ENCODE assay signal across 24 cellular contexts in genomic region chr12:56247923-56248322, GRCh38. TPM values are rescaled to one million over a fixed set of nuclear protein-coding genes. Genes with fewer than 3 reads are reported as not detected.
DNase-seq lines count a peak whose midpoint lies in the region; ATAC-seq and TF ChIP-seq lines count a peak whose summit lies in the region.
"Had no signal": no experiment of that assay in that cellular context is flagged by ENCODE, and none has a peak within 500 bp of the region (broad histone marks: within the 10 kb centered on the region; RNA-seq: fewer than 3 reads in every experiment).

No MANE protein-coding gene starts in this region.

- no peak overlapping the region for H2BK20ac ChIP-seq in IMR-90 (ENCODE audit: low read depth, low read length)

- no peak overlapping the region for H3K4ac ChIP-seq in IMR-90 (ENCODE audit: low read depth, low read length)

- H3K4me1 ChIP-seq in left ventricle myocardium inferior (peaks cover 20% of the 10 kb centered on the region), IMR-90 (ENCODE audit: control insufficient read depth, insufficient read depth, low read length) (peaks cover 7% of the 10 kb centered on the region), OCI-LY7 (ENCODE audit: insufficient read depth, low read length, poor library complexity, severe bottlenecking) (no peaks in the 10 kb centered on the region)

- H4K8ac ChIP-seq in IMR-90 (ENCODE audit: low read depth in 2 of 2, low read length in 2 of 2), result no peak overlapping the region

- H3K27ac ChIP-seq in left ventricle myocardium inferior (replicated peaks), result no peak overlapping the region
- no peak overlapping the region for H3K27ac ChIP-seq in IMR-90 (ENCODE audit: insufficient read depth, low read length)
- no peak overlapping the region for H3K27ac ChIP-seq in OCI-LY7 (ENCODE audit: low read depth, low read length, poor library complexity, severe bottlenecking)
- H3K27ac ChIP-seq: GM23248 had no signal

- H2AFZ ChIP-seq in IMR-90 (replicated peaks; ENCODE audit: low read length, poor library complexity), result no peak overlapping the region
- no peak overlapping the region for H2AFZ ChIP-seq in OCI-LY7 (ENCODE audit: low read length)
- H2AFZ ChIP-seq: GM23248 had no signal

- peak overlapping the region; percentile 65 for H3K27ac Mint-ChIP-seq in central memory CD8-positive, alpha-beta T cell (ENCODE audit: low read depth)
- H3K27ac Mint-ChIP-seq in activated T-cell treated with anti-CD3 and anti-CD28 coated beads, Interleukin-2, amount 50 U/mL, for 72 hours, result no peak overlapping the region
- H3K27ac Mint-ChIP-seq: CD4-positive, CD25-positive, alpha-beta regulatory T cell; HFFc6; IgD-negative memory B cell had no signal

- no peak for TF ChIP-seq POLR2A in IMR-90 (IDR thresholded peaks at IDR 0.05; ENCODE audit: low read depth, low read length)

- no peaks in the 10 kb centered on the region for H3K9me3 Mint-ChIP-seq in central memory CD8-positive, alpha-beta T cell
- no peaks in the 10 kb centered on the region for H3K9me3 Mint-ChIP-seq in activated T-cell treated with anti-CD3 and anti-CD28 coated beads, Interleukin-2, amount 50 U/mL, for 72 hours
- H3K9me3 Mint-ChIP-seq: CD4-positive, CD25-positive, alpha-beta regulatory T cell; CD8-positive, alpha-beta memory T cell; HFFc6; IgD-negative memory B cell had no signal

- no peaks in the 10 kb centered on the region for H3K27me3 Mint-ChIP-seq in central memory CD8-positive, alpha-beta T cell
- H3K27me3 Mint-ChIP-seq in activated T-cell treated with anti-CD3 and anti-CD28 coated beads, Interleukin-2, amount 50 U/mL, for 72 hours (ENCODE audit: low read depth), result no peaks in the 10 kb centered on the region
- H3K27me3 Mint-ChIP-seq: CD4-positive, CD25-positive, alpha-beta regulatory T cell; CD8-positive, alpha-beta memory T cell; IgD-negative memory B cell had no signal

- POLR2A ChIA-PET in IMR-90 (lab: Charles Lee; ENCODE audit: unreplicated experiment), result no interaction called here
- POLR2A ChIA-PET in OCI-LY7 (lab: Charles Lee), result interaction anchor here (0.6 to 0.7 kb wide), 2 partner anchors 58 to 126 kb away, joined by 3 read pairs; no protein-coding TSS in a partner anchor

- H3K4me3 ChIP-seq in left ventricle myocardium inferior (no peak overlapping the region), IMR-90 (ENCODE audit: insufficient read depth, low read depth, low read length) (no peak overlapping the region), OCI-LY7 (ENCODE audit: low read depth, low read length, poor library complexity, severe bottlenecking) (no peak overlapping the region)
- H3K4me3 ChIP-seq: GM12878, GM23248 had no signal

- no peaks in the 10 kb centered on the region for H3K4me1 Mint-ChIP-seq in central memory CD8-positive, alpha-beta T cell
- no peaks in the 10 kb centered on the region for H3K4me1 Mint-ChIP-seq in activated T-cell treated with anti-CD3 and anti-CD28 coated beads, Interleukin-2, amount 50 U/mL, for 72 hours (ENCODE audit: low read depth)
- H3K4me1 Mint-ChIP-seq: CD4-positive, CD25-positive, alpha-beta regulatory T cell; CD8-positive, alpha-beta memory T cell had no signal

- ATAC-seq in Right ventricle myocardium superior (ENCODE audit: poor library complexity) (no peak), IMR-90 (ENCODE audit: low read depth) (no peak), HG03175 (IDR thresholded peaks at IDR 0.05; ENCODE audit: unreplicated experiment) (no peak)
- ATAC-seq in central memory CD8-positive, alpha-beta T cell (replicated peaks; ENCODE audit: extremely low read depth, poor library complexity, severe bottlenecking), result no peak
- ATAC-seq in activated T-cell treated with anti-CD3 and anti-CD28 coated beads, Interleukin-2, amount 50 U/mL, for 72 hours (replicated peaks in 1 of 2), result no peak
- ATAC-seq: GM12878 had no signal

- intact Hi-C loops in Right ventricle myocardium superior (cut with DNase I), result no loop called here
- intact Hi-C loops in left ventricle myocardium inferior (cut with micrococcal nuclease), result no loop called here
- intact Hi-C loops in IMR-90 (cut with micrococcal nuclease), result no loop called here
- intact Hi-C loops in OCI-LY7 (cut with micrococcal nuclease; ENCODE audit: unreplicated experiment), result no loop called here

- WGBS in IMR-90 (ENCODE audit: extremely low coverage in 2 of 2, insufficient read length in 1 of 2), 2 experiments, result 97% methylated on average over 5 of the region's 16 CpGs; no CpG with 5 or more reads in 1 of the 2 experiments

- H2BK15ac ChIP-seq in IMR-90 (ENCODE audit: low read depth, low read length), result no peak overlapping the region

- H3K79me2 ChIP-seq in OCI-LY7 (ENCODE audit: insufficient read depth, low read depth, low read length), result no peaks in the 10 kb centered on the region

- H3K27me3 ChIP-seq in left ventricle myocardium inferior (ENCODE audit: low read depth) (no peaks in the 10 kb centered on the region), IMR-90 (ENCODE audit: control insufficient read depth, insufficient read depth, low read length) (no peaks in the 10 kb centered on the region)
- H3K27me3 ChIP-seq: BE2C had no signal

- H3K9me3 ChIP-seq in left ventricle myocardium inferior (replicated peaks) (no peaks in the 10 kb centered on the region), IMR-90 (ENCODE audit: control insufficient read depth, insufficient read depth, low read length) (no peaks in the 10 kb centered on the region), OCI-LY7 (ENCODE audit: low read length) (no peaks in the 10 kb centered on the region)
- H3K9me3 ChIP-seq: BE2C had no signal

- no peak overlapping the region for H3K9ac ChIP-seq in IMR-90 (ENCODE audit: low read depth, low read length)
- H3K9ac ChIP-seq: GM23248 had no signal

- TF ChIP-seq RAD21 in IMR-90 (IDR thresholded peaks at IDR 0.05; ENCODE audit: low read length), result no peak

- no peak overlapping the region for H3K56ac ChIP-seq in IMR-90 (ENCODE audit: extremely low read depth, insufficient read depth, low read length)

- H4K20me1 ChIP-seq in IMR-90 (ENCODE audit: insufficient read depth, low read length), result peaks cover 28% of the 10 kb centered on the region
- no peaks in the 10 kb centered on the region for H4K20me1 ChIP-seq in OCI-LY7 (ENCODE audit: insufficient read depth, low read length)

- H4K5ac ChIP-seq in IMR-90 (ENCODE audit: low read depth, low read length), result no peak overlapping the region

- no peak overlapping the region for H4K91ac ChIP-seq in IMR-90 (ENCODE audit: insufficient read depth, low read depth, low read length)

- no peak overlapping the region for H2AK5ac ChIP-seq in IMR-90 (ENCODE audit: low read depth, low read length)

- H3K9me1 ChIP-seq in IMR-90 (ENCODE audit: insufficient read depth, low read length), result peaks cover 9% of the 10 kb centered on the region; the same call in 1 of the 2 replicates

- H3K36me3 ChIP-seq in left ventricle myocardium inferior (peaks cover 100% of the 10 kb centered on the region), IMR-90 (ENCODE audit: control insufficient read depth, insufficient read depth, low read length) (peaks cover 76% of the 10 kb centered on the region), OCI-LY7 (ENCODE audit: insufficient read depth, low read length) (peaks cover 78% of the 10 kb centered on the region)

- H2BK120ac ChIP-seq in IMR-90 (ENCODE audit: low read depth, low read length), result no peak overlapping the region

- CTCF ChIA-PET in IMR-90 (lab: Yijun Ruan, JAX) (no interaction called here), OCI-LY7 (lab: Charles Lee; ENCODE audit: unreplicated experiment) (no interaction called here)

- H3K36me3 Mint-ChIP-seq in central memory CD8-positive, alpha-beta T cell (ENCODE audit: insufficient read depth), result peaks cover 41% of the 10 kb centered on the region
- H3K36me3 Mint-ChIP-seq in activated T-cell treated with anti-CD3 and anti-CD28 coated beads, Interleukin-2, amount 50 U/mL, for 72 hours (ENCODE audit: insufficient read depth in 2 of 2), result peaks cover 3 to 23% of the 10 kb centered on the region in 2 donors

- H3K18ac ChIP-seq in IMR-90 (ENCODE audit: low read depth, low read length), result no peak overlapping the region

- peak overlapping the region; percentile 16 for H2AK9ac ChIP-seq in IMR-90 (replicated peaks; ENCODE audit: low read depth, low read length, poor library complexity)

- in situ Hi-C loops in IMR-90 (cut with MboI; ENCODE audit: low sequenced_read_pairs), result no loop called here

- no peak overlapping the region for H3K23ac ChIP-seq in IMR-90 (ENCODE audit: low read depth, low read length)

- H3K4me3 Mint-ChIP-seq in central memory CD8-positive, alpha-beta T cell, result no peak overlapping the region
- no peak overlapping the region for H3K4me3 Mint-ChIP-seq in activated T-cell treated with anti-CD3 and anti-CD28 coated beads, Interleukin-2, amount 50 U/mL, for 72 hours
- H3K4me3 Mint-ChIP-seq: CD4-positive, CD25-positive, alpha-beta regulatory T cell; CD8-positive, alpha-beta memory T cell; HFFc6; IgD-negative memory B cell had no signal

- H3K79me1 ChIP-seq in IMR-90 (ENCODE audit: low read depth in 1 of 2, low read length in 2 of 2), result peaks cover 21 to 61% of the 10 kb centered on the region in 2 experiments

- peak; percentile 30 for DNase-seq in Right ventricle myocardium superior
- DNase-seq in left ventricle myocardium inferior, result no peak
- DNase-seq in IMR-90, result no peak
- no peak for DNase-seq in central memory CD8-positive, alpha-beta T cell (ENCODE audit: low spot score in 2 of 2)
- no peak for DNase-seq in activated T-cell treated with anti-CD3 and anti-CD28 coated beads, Interleukin-2, amount 50 U/mL, for 72 hours
- DNase-seq in OCI-LY7 (ENCODE audit: low spot score), result no peak
- DNase-seq: BE2C; C1 segment of cervical spinal cord; CD4-positive, CD25-positive, alpha-beta regulatory T cell; CD8-positive, alpha-beta memory T cell; COR-L47; DMS 273 treated with DMSO at 0.1 percent for 48 hours; DMS53; DND-41; EL; GM23248; HCEC 1CT; HFFc6 had no signal

- BruUV-seq in IMR-90 (replicated peaks; lab: Mats Ljungman, UMichigan) (no TSS peak), OCI-LY7 (replicated peaks; lab: Mats Ljungman, UMichigan) (no TSS peak)

- TF ChIP-seq CTCF in left ventricle myocardium inferior (IDR thresholded peaks at IDR 0.05; ENCODE audit: borderline replicate concordance), result no peak
- no peak for TF ChIP-seq CTCF in IMR-90 (conservative IDR thresholded peaks at IDR 0.05; ENCODE audit: low read depth, low read length)
- TF ChIP-seq CTCF in OCI-LY7 (conservative IDR thresholded peaks at IDR 0.05; ENCODE audit: low read length), result no peak

- no peak overlapping the region for H3K14ac ChIP-seq in IMR-90 (replicated peaks; ENCODE audit: low read depth, low read length)

- no peak overlapping the region for H2BK5ac ChIP-seq in IMR-90 (ENCODE audit: low read depth, low read length, poor library complexity, severe bottlenecking)

- dilution Hi-C loops in IMR-90 (cut with HindIII; ENCODE audit: low sequenced_read_pairs, unreplicated experiment), result no loop called here

- no peak overlapping the region for H3K4me2 ChIP-seq in IMR-90 (ENCODE audit: low read depth, low read length)
- H3K4me2 ChIP-seq in OCI-LY7 (ENCODE audit: low read length), result no peak overlapping the region

- H3K9me2 ChIP-seq in OCI-LY7 (ENCODE audit: insufficient read depth, low read length), result no peaks in the 10 kb centered on the region

RNA-seq across cellular contexts. Expression of gene ANKRD52, which starts 10.3 kb away (rescaled TPM):
- total RNA-seq in Right ventricle myocardium superior (24.6 TPM), left ventricle myocardium inferior (25.1 TPM), IMR-90 (2012; rRNA removed) (15.4 and 16.1 TPM in 2 replicates), OCI-LY7 (2022) (35.0 and 35.6 TPM in 2 replicates)
- polyA plus RNA-seq in IMR-90 (2012; rRNA removed), result 35.9 and 36.2 TPM in 2 replicates
- polyA plus RNA-seq in IMR-90 (2012; cell fraction: cytosol; rRNA removed), result 21.3 and 23.2 TPM in 2 replicates
- polyA plus RNA-seq in IMR-90 (2012; cell fraction: nucleus; rRNA removed; ENCODE audit: low replicate concordance), result 93.6 and 111 TPM in 2 replicates
- total RNA-seq in activated T-cell treated with anti-CD3 and anti-CD28 coated beads, Interleukin-2, amount 50 U/mL, for 72 hours, result 10 to 100 TPM; 46.7 to 50.7 TPM
- total RNA-seq in OCI-LY7 (2014; rRNA removed; shearing (Covaris generic)), result 7.0 and 11.7 TPM in 2 replicates

RNA-seq across cellular contexts. Expression of gene SLC39A5, which starts 18.1 kb away (rescaled TPM):
- total RNA-seq in Right ventricle myocardium superior, result not detected
- not detected for total RNA-seq in left ventricle myocardium inferior
- total RNA-seq in IMR-90 (2012; rRNA removed), result not detected in 2 replicates
- not detected in 2 replicates for polyA plus RNA-seq in IMR-90 (2012; rRNA removed)
- polyA plus RNA-seq in IMR-90 (2012; cell fraction: cytosol; rRNA removed), result 0.02 TPM in 1 of 2 replicates, not detected in the other
- 0.77 and 0.96 TPM in 2 replicates for polyA plus RNA-seq in IMR-90 (2012; cell fraction: nucleus; rRNA removed; ENCODE audit: low replicate concordance)
- 1 to 10 TPM in 1 of 2 donors, under 1 TPM in 1; 0.44 to 1.1 TPM for total RNA-seq in activated T-cell treated with anti-CD3 and anti-CD28 coated beads, Interleukin-2, amount 50 U/mL, for 72 hours
- 0.76 and 2.5 TPM in 2 replicates for total RNA-seq in OCI-LY7 (2014; rRNA removed; shearing (Covaris generic))
- 1.2 and 1.4 TPM in 2 replicates for total RNA-seq in OCI-LY7 (2022)
- total RNA-seq: A172, G401, GM23248, H4 had no signal
- polyA plus RNA-seq: CD4-positive, CD25-positive, alpha-beta regulatory T cell; CD8-positive, alpha-beta memory T cell; GM23248; IgD-negative memory B cell had no signal

RNA-seq across cellular contexts. Expression of gene COQ10A, which starts 18.8 kb away (rescaled TPM):
- total RNA-seq in Right ventricle myocardium superior (153 TPM), left ventricle myocardium inferior (203 TPM), IMR-90 (2012; rRNA removed) (4.7 TPM in 2 replicates), OCI-LY7 (2022) (20.6 and 28.9 TPM in 2 replicates)
- polyA plus RNA-seq in IMR-90 (2012; rRNA removed), result 10.2 and 10.8 TPM in 2 replicates
- 4.8 and 6.9 TPM in 2 replicates for polyA plus RNA-seq in IMR-90 (2012; cell fraction: cytosol; rRNA removed)
- polyA plus RNA-seq in IMR-90 (2012; cell fraction: nucleus; rRNA removed; ENCODE audit: low replicate concordance), result 45.7 and 51.7 TPM in 2 replicates
- total RNA-seq in activated T-cell treated with anti-CD3 and anti-CD28 coated beads, Interleukin-2, amount 50 U/mL, for 72 hours, result 1 to 10 TPM; 5.9 to 7.3 TPM
- total RNA-seq in OCI-LY7 (2014; rRNA removed; shearing (Covaris generic)), result 15.8 and 22.1 TPM in 2 replicates

RNA-seq across cellular contexts. Expression of gene NABP2, which starts 23.8 kb away (rescaled TPM):
- total RNA-seq in Right ventricle myocardium superior, result 18.8 TPM
- total RNA-seq in left ventricle myocardium inferior, result 20.3 TPM
- 29.2 and 31.4 TPM in 2 replicates for total RNA-seq in IMR-90 (2012; rRNA removed)
- polyA plus RNA-seq in IMR-90 (2012; rRNA removed), result 37.4 and 42.5 TPM in 2 replicates
- polyA plus RNA-seq in IMR-90 (2012; cell fraction: cytosol; rRNA removed), result 32.7 and 41.6 TPM in 2 replicates
- 6.7 and 10.2 TPM in 2 replicates for polyA plus RNA-seq in IMR-90 (2012; cell fraction: nucleus; rRNA removed; ENCODE audit: low replicate concordance)
- total RNA-seq in activated T-cell treated with anti-CD3 and anti-CD28 coated beads, Interleukin-2, amount 50 U/mL, for 72 hours, result 10 to 100 TPM; 61.8 to 72.7 TPM
- total RNA-seq in OCI-LY7 (2014; rRNA removed; shearing (Covaris generic)), result 37.5 and 46.0 TPM in 2 replicates
- 54.1 and 61.1 TPM in 2 replicates for total RNA-seq in OCI-LY7 (2022)

RNA-seq across cellular contexts. Expression of gene RNF41, which starts 26.2 kb away (rescaled TPM):
- total RNA-seq in Right ventricle myocardium superior (48.1 TPM), left ventricle myocardium inferior (51.4 TPM), IMR-90 (2012; rRNA removed) (191 and 272 TPM in 2 replicates), OCI-LY7 (2022) (43.7 and 45.6 TPM in 2 replicates)
- 112 and 125 TPM in 2 replicates for polyA plus RNA-seq in IMR-90 (2012; rRNA removed)
- 83.1 and 122 TPM in 2 replicates for polyA plus RNA-seq in IMR-90 (2012; cell fraction: cytosol; rRNA removed)
- 45.0 and 90.2 TPM in 2 replicates for polyA plus RNA-seq in IMR-90 (2012; cell fraction: nucleus; rRNA removed; ENCODE audit: low replicate concordance)
- 10 to 100 TPM; 35.4 to 40.2 TPM for total RNA-seq in activated T-cell treated with anti-CD3 and anti-CD28 coated beads, Interleukin-2, amount 50 U/mL, for 72 hours
- 63.8 and 76.1 TPM in 2 replicates for total RNA-seq in OCI-LY7 (2014; rRNA removed; shearing (Covaris generic))
